In genomic region chr1:73903092-73903491, GRCh38 we compare ENCODE assay signal across 22 cellular contexts.
"Had no signal": no experiment of that assay in that cellular context is flagged by ENCODE, and none has a peak within 500 bp of the region (broad histone marks: within the 10 kb centered on the region; RNA-seq: fewer than 3 reads in every experiment).

No MANE protein-coding gene starts in this region.

- H3K36me3 Mint-ChIP-seq: activated naive CD8-positive, alpha-beta T cell treated with anti-CD3 and anti-CD28 coated beads, Interleukin-2, amount 10 ng/mL, durations not matched to agents 7 days and 5 days; naive B cell; neural progenitor cell; WTC11 had no signal

- H3K9me3 ChIP-seq: body of pancreas, mucosa of descending colon, prostate gland, right atrium auricular region, suprapubic skin, transverse colon, uterus had no signal

- ATAC-seq: body of pancreas; mucosa of descending colon; stimulated activated naive CD8-positive, alpha-beta T cell treated with anti-CD3 and anti-CD28 coated beads, Interleukin-15, amount 100 ng/mL, for 72 hours; WTC11 had no signal

- H3K27me3 Mint-ChIP-seq: activated CD4-positive, alpha-beta memory T cell treated with anti-CD3 and anti-CD28 coated beads, Interleukin-2, amount 10 ng/mL, durations not matched to agents 7 days and 5 days; activated naive CD8-positive, alpha-beta T cell treated with anti-CD3 and anti-CD28 coated beads, Interleukin-2, amount 10 ng/mL, durations not matched to agents 7 days and 5 days; naive B cell; stimulated activated naive CD8-positive, alpha-beta T cell treated with anti-CD3 and anti-CD28 coated beads, Interleukin-15, amount 100 ng/mL, for 72 hours had no signal

- H3K36me3 ChIP-seq: neural progenitor cell, prostate gland, right atrium auricular region, suprapubic skin, transverse colon, uterus had no signal

- H3K4me3 ChIP-seq: body of pancreas, dorsolateral prefrontal cortex, hepatocyte, mucosa of descending colon, neural progenitor cell, prostate gland, right atrium auricular region, skin epidermis, suprapubic skin, transverse colon, uterus had no signal

- H3K4me1 Mint-ChIP-seq: activated CD4-positive, alpha-beta memory T cell treated with anti-CD3 and anti-CD28 coated beads, Interleukin-2, amount 10 ng/mL, durations not matched to agents 7 days and 5 days; activated naive CD8-positive, alpha-beta T cell treated with anti-CD3 and anti-CD28 coated beads, Interleukin-2, amount 10 ng/mL, durations not matched to agents 7 days and 5 days; naive B cell; stimulated activated naive CD8-positive, alpha-beta T cell treated with anti-CD3 and anti-CD28 coated beads, Interleukin-15, amount 100 ng/mL, for 72 hours had no signal

- H3K27me3 ChIP-seq: body of pancreas, dorsolateral prefrontal cortex, hepatocyte, neural progenitor cell, right atrium auricular region, suprapubic skin, transverse colon, uterus had no signal

- H3K27ac ChIP-seq: body of pancreas, dorsolateral prefrontal cortex, hepatocyte, neural progenitor cell, prostate gland, right atrium auricular region, skin epidermis, suprapubic skin, transverse colon, uterus had no signal

- H3K9me3 Mint-ChIP-seq: activated CD4-positive, alpha-beta memory T cell treated with anti-CD3 and anti-CD28 coated beads, Interleukin-2, amount 10 ng/mL, durations not matched to agents 7 days and 5 days; activated naive CD8-positive, alpha-beta T cell treated with anti-CD3 and anti-CD28 coated beads, Interleukin-2, amount 10 ng/mL, durations not matched to agents 7 days and 5 days; activated T-helper 2 cell treated with anti-CD3 and anti-CD28 coated beads, Interferon-gamma antibody, Interleukin-2, Interleukin-4, amounts not matched to agents 10 μg/mL and 5 μg/mL and 100 μg/mL, durations not matched to agents 14 hours and 24 hours and 36 hours; neural progenitor cell; stimulated activated naive CD8-positive, alpha-beta T cell treated with anti-CD3 and anti-CD28 coated beads, Interleukin-15, amount 100 ng/mL, for 72 hours; WTC11 had no signal

- H3K4me1 ChIP-seq: body of pancreas, prostate gland, right atrium auricular region, suprapubic skin, transverse colon, uterus had no signal

- H3K27ac Mint-ChIP-seq: activated CD4-positive, alpha-beta memory T cell treated with anti-CD3 and anti-CD28 coated beads, Interleukin-2, amount 10 ng/mL, durations not matched to agents 7 days and 5 days; activated naive CD8-positive, alpha-beta T cell treated with anti-CD3 and anti-CD28 coated beads, Interleukin-2, amount 10 ng/mL, durations not matched to agents 7 days and 5 days; activated T-helper 2 cell treated with anti-CD3 and anti-CD28 coated beads, Interferon-gamma antibody, Interleukin-2, Interleukin-4, amounts not matched to agents 10 μg/mL and 5 μg/mL and 100 μg/mL, durations not matched to agents 14 hours and 24 hours and 36 hours; naive B cell; neural progenitor cell; stimulated activated naive CD8-positive, alpha-beta T cell treated with anti-CD3 and anti-CD28 coated beads, Interleukin-15, amount 100 ng/mL, for 72 hours; WTC11 had no signal

- H3K4me3 Mint-ChIP-seq: activated CD4-positive, alpha-beta memory T cell treated with anti-CD3 and anti-CD28 coated beads, Interleukin-2, amount 10 ng/mL, durations not matched to agents 7 days and 5 days; activated naive CD8-positive, alpha-beta T cell treated with anti-CD3 and anti-CD28 coated beads, Interleukin-2, amount 10 ng/mL, durations not matched to agents 7 days and 5 days; naive B cell; neural progenitor cell; stimulated activated naive CD8-positive, alpha-beta T cell treated with anti-CD3 and anti-CD28 coated beads, Interleukin-15, amount 100 ng/mL, for 72 hours; WTC11 had no signal

- DNase-seq: activated CD4-positive, alpha-beta memory T cell treated with anti-CD3 and anti-CD28 coated beads, Interleukin-2, amount 10 ng/mL, durations not matched to agents 7 days and 5 days; activated CD4-positive, alpha-beta T cell treated with anti-CD3 and anti-CD28 coated beads for 4 hours; activated naive CD4-positive, alpha-beta T cell treated with Interleukin-2 at 50 U/mL for 16 hours; activated naive CD8-positive, alpha-beta T cell treated with anti-CD3 and anti-CD28 coated beads, Interleukin-2, amount 10 ng/mL, durations not matched to agents 7 days and 5 days; activated T-cell treated with anti-CD3 and anti-CD28 coated beads, Interleukin-2, amount 50 U/mL, for 1 hour; amygdala; body of pancreas; dorsolateral prefrontal cortex; mesenchymal stem cell; mucosa of descending colon; naive B cell; stimulated activated naive CD8-positive, alpha-beta T cell treated with anti-CD3 and anti-CD28 coated beads, Interleukin-15, amount 100 ng/mL, for 72 hours; transverse colon; uterus had no signal
